In genomic region chr1:206608108-206608698, GRCh38 we compare ENCODE assay signal across 8 cellular contexts. TPM values are rescaled to one million over a fixed set of nuclear protein-coding genes. Genes with fewer than 3 reads are reported as not detected.
DNase-seq lines count a peak whose midpoint lies in the region; ATAC-seq and TF ChIP-seq lines count a peak whose summit lies in the region.

No MANE protein-coding gene starts in this region.

- no peaks in the 10 kb centered on the region for H3K9me3 ChIP-seq in right atrium auricular region

- intact Hi-C loops in Right ventricle myocardium superior (cut with DNase I): loop anchor here (10.0 kb wide), 1 partner anchor 377 kb away; no protein-coding TSS in a partner anchor

- peaks cover 0 to 8% of the 10 kb centered on the region in 2 donors for H3K4me1 ChIP-seq in right atrium auricular region

- ATAC-seq in Right ventricle myocardium superior (ENCODE audit: poor library complexity): no peak
- ATAC-seq in HG02938 (IDR thresholded peaks at IDR 0.05; ENCODE audit: unreplicated experiment): no peak

- peaks cover 46% of the 10 kb centered on the region for H3K36me3 ChIP-seq in right atrium auricular region

- peak; percentile 54 to 71 for TF ChIP-seq CTCF in right atrium auricular region (IDR thresholded peaks at IDR 0.05)

- no peak for DNase-seq in right atrium auricular region (ENCODE audit: low spot score)
- no peak for DNase-seq in Right ventricle myocardium superior
- DNase-seq in NCI-H774 (lab: John Stamatoyannopoulos, UW): peak; percentile 16
- DNase-seq in activated T-cell treated with anti-CD3 and anti-CD28 coated beads for 4 hours: peak; percentile 42
- DNase-seq in fibroblast of peridontal ligament (ENCODE audit: extremely low read depth): peak; percentile 45
- peak in 3 of 4 experiments; percentile 31 to 51 (median 34) for DNase-seq in stimulated activated CD4-positive, alpha-beta T cell treated with anti-CD3 and anti-CD28 coated beads, Interleukin-1b, Interleukin-23, amount 100 ng/mL, for 24 hours (ENCODE audit: low read depth in 4 of 4, low spot score in 1 of 4)
- no peak for DNase-seq in COLO829 (ENCODE audit: low spot score)

- no peak overlapping the region for H3K4me3 ChIP-seq in right atrium auricular region

- no peaks in the 10 kb centered on the region for H3K27me3 ChIP-seq in right atrium auricular region

- H3K27ac ChIP-seq in right atrium auricular region: no peak overlapping the region

RNA-seq across cellular contexts. Expression of gene EIF2D, which starts 4.1 kb away (rescaled TPM):
- 10 to 100 TPM; 21.7 to 30.4 TPM for total RNA-seq in right atrium auricular region
- 24.9 TPM for total RNA-seq in Right ventricle myocardium superior

RNA-seq across cellular contexts. Expression of gene DYRK3, which starts 27.1 kb away (rescaled TPM):
- total RNA-seq in right atrium auricular region: 10 to 100 TPM; 16.5 to 20.6 TPM
- 23.6 TPM for total RNA-seq in Right ventricle myocardium superior

Comparison
In these comparisons a context has a peak if more than half of its experiments do, and no peak if none do; other contexts are left out.
1. DNase-seq: peak in NCI-H774 (single experiment), activated T-cell treated with anti-CD3 and anti-CD28 coated beads for 4 hours (single experiment), fibroblast of peridontal ligament (single experiment) and stimulated activated CD4-positive, alpha-beta T cell treated with anti-CD3 and anti-CD28 coated beads, Interleukin-1b, Interleukin-23, amount 100 ng/mL, for 24 hours (3 of 4); none in right atrium auricular region (single experiment), Right ventricle myocardium superior (single experiment) and COLO829 (single experiment).